8 cellular contexts compared by ENCODE assay signal in the genomic region with DNA sequence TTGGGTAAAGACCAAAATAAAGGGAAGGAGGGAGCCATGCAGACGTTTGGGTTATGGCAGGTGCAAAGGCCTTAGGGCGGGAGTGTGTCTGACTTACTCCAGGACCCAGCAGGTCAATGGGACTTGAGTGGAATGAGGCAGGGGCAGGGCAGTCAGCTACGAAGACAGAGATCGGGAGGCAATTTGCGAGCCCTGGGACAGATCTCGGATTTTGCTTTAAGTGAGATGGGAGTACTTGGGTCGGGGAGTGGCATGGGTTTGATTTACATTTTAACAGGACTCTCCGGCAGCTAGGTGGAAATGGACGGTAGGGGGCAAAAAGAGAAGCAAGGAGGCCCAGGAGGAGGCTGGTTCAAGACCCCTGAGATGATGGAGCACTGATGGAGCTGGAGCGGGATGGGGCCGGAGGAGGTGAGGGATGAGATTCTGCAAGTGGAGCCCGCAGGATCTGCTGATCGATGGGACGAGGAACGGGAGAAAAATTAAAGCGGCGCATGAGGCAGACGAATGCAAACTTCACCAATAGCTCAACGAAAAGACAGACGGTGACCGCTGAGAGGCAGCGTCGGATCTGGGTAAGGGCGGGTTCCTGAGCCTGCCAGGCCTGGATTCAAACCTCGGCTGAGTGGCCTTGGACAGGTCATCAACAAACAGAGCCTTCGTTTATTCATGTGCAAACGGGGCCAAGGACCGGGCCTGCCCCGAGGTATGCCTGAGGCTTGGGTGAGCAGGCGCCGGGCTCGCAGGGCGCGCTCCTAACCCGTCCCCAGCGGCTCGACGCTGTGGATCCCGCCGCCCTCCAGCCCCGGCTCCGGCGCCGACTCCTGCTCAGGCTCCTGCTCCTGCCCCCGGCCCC. TPM values are rescaled to one million over a fixed set of nuclear protein-coding genes. Genes with fewer than 3 reads are reported as not detected.
DNase-seq lines count a peak whose midpoint lies in the region; ATAC-seq and TF ChIP-seq lines count a peak whose summit lies in the region.

No MANE protein-coding gene starts in this region.

- peak; percentile 8 to 78 (median 68) for DNase-seq in CD4-positive, CD25-positive, alpha-beta regulatory T cell
- DNase-seq in GM19238 (ENCODE audit: insufficient read length, low spot score) = peak; percentile 85
- DNase-seq in NCI-H510A (lab: John Stamatoyannopoulos, UW) = peak; percentile 60
- DNase-seq in activated CD4-positive, alpha-beta memory T cell treated with anti-CD3 and anti-CD28 coated beads, Interleukin-2, amount 10 ng/mL, durations not matched to agents 7 days and 5 days = peak; percentile 77
- peak; percentile 73 for DNase-seq in endothelial cell (ENCODE audit: low spot score)
- peak; percentile 26 to 50 for DNase-seq in stimulated activated CD8-positive, alpha-beta memory T cell treated with anti-CD3 and anti-CD28 coated beads, Interleukin-15, amount 100 ng/mL, for 4 hours (ENCODE audit: low read depth in 2 of 2)

- ATAC-seq in CD4-positive, CD25-positive, alpha-beta regulatory T cell (ENCODE audit: low read depth in 2 of 2) = peak; percentile 69 to 71
- peak; percentile 55 for ATAC-seq in HG03378 (IDR thresholded peaks at IDR 0.05; ENCODE audit: unreplicated experiment)

- H3K36me3 Mint-ChIP-seq in CD4-positive, CD25-positive, alpha-beta regulatory T cell = peaks cover 20% of the 10 kb centered on the region
- H3K36me3 Mint-ChIP-seq in activated CD4-positive, alpha-beta memory T cell treated with anti-CD3 and anti-CD28 coated beads, Interleukin-2, amount 10 ng/mL, durations not matched to agents 7 days and 5 days (ENCODE audit: low read depth) = peaks cover 37% of the 10 kb centered on the region
- peaks cover 29% of the 10 kb centered on the region for H3K36me3 Mint-ChIP-seq in endothelial cell (ENCODE audit: low read depth, unreplicated experiment)

- H3K4me3 ChIP-seq in CD4-positive, CD25-positive, alpha-beta regulatory T cell (ENCODE audit: low read depth, low read length) = peak overlapping the region; percentile 78
- peak overlapping the region; percentile 46 for H3K4me3 ChIP-seq in mesodermal cell (ENCODE audit: extremely low read depth, insufficient read depth, low read length, poor library complexity, severe bottlenecking)

- 6 to 7% methylated on average over 38 to 40 of the region's 45 CpGs for WGBS in mesodermal cell (ENCODE audit: insufficient coverage in 2 of 2), 2 experiments

- peak overlapping the region; percentile 90 to 98 (median 96) for H3K4me3 Mint-ChIP-seq in CD4-positive, CD25-positive, alpha-beta regulatory T cell
- H3K4me3 Mint-ChIP-seq in activated CD4-positive, alpha-beta memory T cell treated with anti-CD3 and anti-CD28 coated beads, Interleukin-2, amount 10 ng/mL, durations not matched to agents 7 days and 5 days = peak overlapping the region; percentile 78
- peak overlapping the region; percentile 96 for H3K4me3 Mint-ChIP-seq in endothelial cell (ENCODE audit: unreplicated experiment)

- no peaks in the 10 kb centered on the region for H3K27me3 ChIP-seq in CD4-positive, CD25-positive, alpha-beta regulatory T cell (ENCODE audit: control insufficient read depth, insufficient read depth, low read length)

- H3K4me1 Mint-ChIP-seq in CD4-positive, CD25-positive, alpha-beta regulatory T cell = peaks cover 5 to 53% (median 47%) of the 10 kb centered on the region in 4 donors
- H3K4me1 Mint-ChIP-seq in activated CD4-positive, alpha-beta memory T cell treated with anti-CD3 and anti-CD28 coated beads, Interleukin-2, amount 10 ng/mL, durations not matched to agents 7 days and 5 days = peaks cover 53% of the 10 kb centered on the region
- H3K4me1 Mint-ChIP-seq in endothelial cell (ENCODE audit: unreplicated experiment) = peaks cover 20% of the 10 kb centered on the region

- H3K4me1 ChIP-seq in CD4-positive, CD25-positive, alpha-beta regulatory T cell (ENCODE audit: control insufficient read depth, insufficient read depth, low read length, poor library complexity, severe bottlenecking) = peaks cover 31% of the 10 kb centered on the region
- peaks cover 12% of the 10 kb centered on the region for H3K4me1 ChIP-seq in mesodermal cell (ENCODE audit: control insufficient read depth, insufficient read depth, low read length, poor library complexity, severe bottlenecking)

- H3K9me3 Mint-ChIP-seq in CD4-positive, CD25-positive, alpha-beta regulatory T cell = peaks cover 0 to 2% (median 0%) of the 10 kb centered on the region in 7 donors
- peaks cover 4% of the 10 kb centered on the region for H3K9me3 Mint-ChIP-seq in activated CD4-positive, alpha-beta memory T cell treated with anti-CD3 and anti-CD28 coated beads, Interleukin-2, amount 10 ng/mL, durations not matched to agents 7 days and 5 days
- H3K9me3 Mint-ChIP-seq in endothelial cell (ENCODE audit: unreplicated experiment) = no peaks in the 10 kb centered on the region

- CTCF ChIA-PET in activated CD4-positive, alpha-beta memory T cell treated with anti-CD3 and anti-CD28 coated beads, Interleukin-2, amount 10 ng/mL, durations not matched to agents 7 days and 5 days (lab: Charles Lee) = interaction anchor here (0.6 to 1.4 kb wide), 15 partner anchors 26 to 266 kb away, joined by 3 to 7 read pairs (median 3); partner anchors contain the start of gene TRIB3

- no peak for TF ChIP-seq CTCF in endothelial cell (IDR thresholded peaks at IDR 0.05; ENCODE audit: unreplicated experiment)

- peaks cover 16% of the 10 kb centered on the region for H3K36me3 ChIP-seq in CD4-positive, CD25-positive, alpha-beta regulatory T cell (ENCODE audit: control insufficient read depth, insufficient read depth, low read length)
- peaks cover 26% of the 10 kb centered on the region for H3K36me3 ChIP-seq in mesodermal cell (ENCODE audit: control insufficient read depth, insufficient read depth, low read length)

- POLR2A ChIA-PET in activated CD4-positive, alpha-beta memory T cell treated with anti-CD3 and anti-CD28 coated beads, Interleukin-2, amount 10 ng/mL, durations not matched to agents 7 days and 5 days (lab: Charles Lee) = interaction anchor here (0.6 to 1.6 kb wide), 19 partner anchors 15 to 137 kb away, joined by 3 to 17 read pairs (median 4); partner anchors contain the start of genes CSNK2A1, TBC1D20, TRIB3 and ZCCHC3

- H3K27ac ChIP-seq in CD4-positive, CD25-positive, alpha-beta regulatory T cell (ENCODE audit: insufficient read depth, low read length, poor library complexity, severe bottlenecking) = peak overlapping the region; percentile 83
- H3K27ac ChIP-seq in mesodermal cell (ENCODE audit: low read depth, low read length, severe bottlenecking) = peak overlapping the region; percentile 29

- H3K27me3 Mint-ChIP-seq in CD4-positive, CD25-positive, alpha-beta regulatory T cell = peaks cover 5% of the 10 kb centered on the region
- H3K27me3 Mint-ChIP-seq in activated CD4-positive, alpha-beta memory T cell treated with anti-CD3 and anti-CD28 coated beads, Interleukin-2, amount 10 ng/mL, durations not matched to agents 7 days and 5 days = no peaks in the 10 kb centered on the region
- peaks cover 9% of the 10 kb centered on the region for H3K27me3 Mint-ChIP-seq in endothelial cell (ENCODE audit: unreplicated experiment)

- H3K9me3 ChIP-seq in CD4-positive, CD25-positive, alpha-beta regulatory T cell (ENCODE audit: control insufficient read depth in 2 of 2, low read length in 2 of 2) = no peaks in the 10 kb centered on the region
- peaks cover 7% of the 10 kb centered on the region for H3K9me3 ChIP-seq in mesodermal cell (ENCODE audit: control insufficient read depth, low read length)

- H3K27ac Mint-ChIP-seq in CD4-positive, CD25-positive, alpha-beta regulatory T cell = peak overlapping the region; percentile 83 to 96 (median 90)
- H3K27ac Mint-ChIP-seq in activated CD4-positive, alpha-beta memory T cell treated with anti-CD3 and anti-CD28 coated beads, Interleukin-2, amount 10 ng/mL, durations not matched to agents 7 days and 5 days = peak overlapping the region; percentile 73
- H3K27ac Mint-ChIP-seq in endothelial cell (ENCODE audit: unreplicated experiment) = peak overlapping the region; percentile 76

RNA-seq across cellular contexts. Expression of gene RBCK1, which starts 0.8 kb away (rescaled TPM):
- 93.9 TPM for total RNA-seq in CD4-positive, CD25-positive, alpha-beta regulatory T cell
- polyA plus RNA-seq in CD4-positive, CD25-positive, alpha-beta regulatory T cell = 100 to 1,000 TPM in 1 of 4 donors, 10 to 100 TPM in 3; 87.5 to 115 (median 91.8) TPM
- 100 to 1,000 TPM; 133 to 146 TPM for total RNA-seq in activated CD4-positive, alpha-beta memory T cell treated with anti-CD3 and anti-CD28 coated beads, Interleukin-2, amount 10 ng/mL, durations not matched to agents 7 days and 5 days
- 68.8 TPM for total RNA-seq in endothelial cell (ENCODE audit: unreplicated experiment)
- 61.7 TPM for polyA plus RNA-seq in mesodermal cell (2013, experiment 1 of 2)
- 56.2 TPM for polyA plus RNA-seq in mesodermal cell (2013, experiment 2 of 2)

RNA-seq across cellular contexts. Expression of gene TRIB3, which starts 26.8 kb away (rescaled TPM):
- 6.0 TPM for total RNA-seq in CD4-positive, CD25-positive, alpha-beta regulatory T cell
- polyA plus RNA-seq in CD4-positive, CD25-positive, alpha-beta regulatory T cell = 10 to 100 TPM; 15.0 to 22.6 (median 19.6) TPM
- 10 to 100 TPM; 28.3 to 28.9 TPM for total RNA-seq in activated CD4-positive, alpha-beta memory T cell treated with anti-CD3 and anti-CD28 coated beads, Interleukin-2, amount 10 ng/mL, durations not matched to agents 7 days and 5 days
- 24.2 TPM for total RNA-seq in endothelial cell (ENCODE audit: unreplicated experiment)
- 20.7 TPM for polyA plus RNA-seq in mesodermal cell (2013, experiment 1 of 2)
- polyA plus RNA-seq in mesodermal cell (2013, experiment 2 of 2) = 13.8 TPM

RNA-seq across cellular contexts. Expression of gene TBC1D20, which starts 55.0 kb away (rescaled TPM):
- 30.2 TPM for total RNA-seq in CD4-positive, CD25-positive, alpha-beta regulatory T cell
- polyA plus RNA-seq in CD4-positive, CD25-positive, alpha-beta regulatory T cell = 10 to 100 TPM; 16.4 to 23.2 (median 18.2) TPM
- 10 to 100 TPM; 27.0 to 28.1 TPM for total RNA-seq in activated CD4-positive, alpha-beta memory T cell treated with anti-CD3 and anti-CD28 coated beads, Interleukin-2, amount 10 ng/mL, durations not matched to agents 7 days and 5 days
- 29.9 TPM for total RNA-seq in endothelial cell (ENCODE audit: unreplicated experiment)
- 25.4 TPM for polyA plus RNA-seq in mesodermal cell (2013, experiment 1 of 2)
- 21.6 TPM for polyA plus RNA-seq in mesodermal cell (2013, experiment 2 of 2)

Comparison
In these comparisons a context has a peak if more than half of its experiments do, and no peak if none do; other contexts are left out.
1. Peak in every context shown above with its lines: DNase-seq, ATAC-seq, H3K4me3 ChIP-seq and H3K27ac ChIP-seq.